25 cellular contexts compared by ENCODE assay signal in the genomic region with DNA sequence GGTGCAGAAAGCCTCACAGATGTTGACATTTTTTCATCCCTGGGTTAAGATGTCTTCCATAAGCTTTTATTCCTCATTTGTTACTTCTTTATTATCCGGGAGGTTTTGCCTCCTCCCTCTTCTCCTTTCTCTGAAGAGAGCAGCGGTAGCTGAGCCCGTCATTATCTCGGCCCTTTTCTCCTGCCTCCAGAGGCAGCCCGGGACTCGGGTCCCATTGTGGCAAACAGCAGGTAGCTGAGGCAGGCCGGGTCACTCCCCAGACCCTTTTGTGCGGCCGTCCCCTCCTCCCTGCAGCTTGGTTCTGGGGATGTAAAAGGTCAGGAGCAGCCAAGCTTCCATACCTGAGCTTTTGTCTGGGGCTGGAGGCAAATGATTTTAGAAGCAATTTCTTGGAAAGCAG.
A peak's percentile ranks its signal among the peaks of the same experiment; 100 is the strongest.
DNase-seq lines count a peak whose midpoint lies in the region; FAIRE-seq and TF ChIP-seq lines count a peak whose summit lies in the region.
"Had no signal": no experiment of that assay in that cellular context is flagged by ENCODE, and none has a peak within 500 bp of the region (broad histone marks: within the 10 kb centered on the region; RNA-seq: fewer than 3 reads in every experiment).

No MANE protein-coding gene starts in this region.

- peak overlapping the region; percentile 73; the same call in 1 of the 2 replicates for H3K14ac ChIP-seq in H9 (ENCODE audit: insufficient read depth, low read length)

- no peak overlapping the region for H3K4ac ChIP-seq in H9 (ENCODE audit: low read depth, low read length)

- peaks cover 15% of the 10 kb centered on the region; the same call in 1 of the 2 replicates for H3K4me1 ChIP-seq in H9 (ENCODE audit: insufficient read depth, low read length)
- H3K4me1 ChIP-seq in neuron (ENCODE audit: insufficient read depth, low read length) = peaks cover 36% of the 10 kb centered on the region
- no peaks in the 10 kb centered on the region for H3K4me1 ChIP-seq in small intestine (ENCODE audit: control insufficient read depth in 2 of 2, insufficient read depth in 1 of 2, low read depth in 1 of 2, low read length in 1 of 2)

- H2BK20ac ChIP-seq in H9 (ENCODE audit: low read depth, low read length, poor library complexity, severe bottlenecking) = no peak overlapping the region

- no peaks in the 10 kb centered on the region for H3K79me2 ChIP-seq in H9 (ENCODE audit: insufficient read depth, low read length)

- H3K23ac ChIP-seq in H9 (ENCODE audit: insufficient read length, low read depth, low read length) = no peak overlapping the region

- no peak for FAIRE-seq in small intestine (lab: Jason Lieb, UNC)
- FAIRE-seq: D721Med, frontal cortex had no signal

- no peak overlapping the region for H3K4me3 Mint-ChIP-seq in H9
- H3K4me3 Mint-ChIP-seq in glutamatergic neuron (ENCODE audit: unreplicated experiment) = no peak overlapping the region
- H3K4me3 Mint-ChIP-seq: CD14-positive monocyte; effector memory CD8-positive, alpha-beta T cell; memory B cell; naive thymus-derived CD4-positive, alpha-beta T cell; T-helper 2 cell treated with Interferon-gamma antibody and Interleukin-4, amounts not matched to agents 5 μg/mL and 100 μg/mL, for 36 hours had no signal

- TF ChIP-seq CTCF in H9 (conservative IDR thresholded peaks at IDR 0.05) (no peak), glutamatergic neuron (IDR thresholded peaks at IDR 0.05; ENCODE audit: partially characterized antibody, unreplicated experiment) (no peak)

- H2AFZ ChIP-seq in H9 (ENCODE audit: low read length) = no peak overlapping the region
- no peak overlapping the region for H2AFZ ChIP-seq in neuron (ENCODE audit: low read depth, low read length)
- H2AFZ ChIP-seq: GM23248 had no signal

- no peak overlapping the region for H4K91ac ChIP-seq in H9 (ENCODE audit: insufficient read length, low read depth, low read length)

- peak overlapping the region; percentile 62 for H3K18ac ChIP-seq in H9 (ENCODE audit: insufficient read length, low read depth, low read length)

- WGBS in H9 (ENCODE audit: extremely low coverage, insufficient read length, low lambda C conversion rate) = no CpG with 5 or more reads among the region's 9 CpGs
- 84 to 85% (median 84%) methylated on average over 9 of the region's 9 CpGs for WGBS in small intestine, 3 donors

- peaks cover 15% of the 10 kb centered on the region for H3K27me3 Mint-ChIP-seq in H9 (ENCODE audit: low read depth)
- H3K27me3 Mint-ChIP-seq in glutamatergic neuron (ENCODE audit: unreplicated experiment) = peaks cover 3% of the 10 kb centered on the region

- H3K9me3 Mint-ChIP-seq in H9 = peaks cover 7 to 9% of the 10 kb centered on the region in 2 experiments
- H3K9me3 Mint-ChIP-seq in glutamatergic neuron (ENCODE audit: unreplicated experiment) = no peaks in the 10 kb centered on the region
- H3K9me3 Mint-ChIP-seq: effector memory CD8-positive, alpha-beta T cell had no signal

- no peaks in the 10 kb centered on the region for H3K79me1 ChIP-seq in H9 (ENCODE audit: insufficient read depth, low read depth, low read length, poor library complexity, severe bottlenecking)

- no peak overlapping the region for H2BK5ac ChIP-seq in H9 (ENCODE audit: insufficient read length, low read length)

- peaks cover 7 to 10% of the 10 kb centered on the region in 2 experiments; a peak in 3 of 4 replicates for H3K4me1 Mint-ChIP-seq in H9
- H3K4me1 Mint-ChIP-seq in glutamatergic neuron (ENCODE audit: low read depth, unreplicated experiment) = no peaks in the 10 kb centered on the region
- H3K4me1 Mint-ChIP-seq: CD14-positive monocyte, memory B cell had no signal

- no peak overlapping the region for H3K9ac ChIP-seq in H9 (ENCODE audit: extremely low read depth, insufficient read length, low read length)
- H3K9ac ChIP-seq: GM23248 had no signal

- no peak overlapping the region for H4K5ac ChIP-seq in H9 (ENCODE audit: insufficient read length, low read depth, low read length)

- H3K23me2 ChIP-seq in H9 (ENCODE audit: insufficient read length, low read depth, low read length, poor library complexity, severe bottlenecking) = peaks cover 5% of the 10 kb centered on the region

- H4K20me1 ChIP-seq in H9 (ENCODE audit: control insufficient read depth, insufficient read depth, insufficient read length) = no peaks in the 10 kb centered on the region

- DNase-seq in H9 = peak; percentile 84
- DNase-seq in NCI-H2227 treated with DMSO at 0.1 percent for 48 hours (lab: John Stamatoyannopoulos, UW) = peak; percentile 76
- DNase-seq in glutamatergic neuron = peak; percentile 29
- DNase-seq in OCI-M2 (lab: John Stamatoyannopoulos, UW; ENCODE audit: unreplicated experiment) = no peak
- no peak for DNase-seq in small intestine
- no peak for DNase-seq in MV-4-11 (lab: John Stamatoyannopoulos, UW)
- DNase-seq: activated gamma-delta T cell treated with Interleukin-2 at 50 U/mL for 16 hours; activated T-cell treated with anti-CD3 and anti-CD28 coated beads for 4 hours; brain microvascular endothelial cell; effector memory CD8-positive, alpha-beta T cell; EL; GM23248; left colon; naive thymus-derived CD4-positive, alpha-beta T cell; NCI-H1105; NCI-H2107; NCI-H524 treated with DMSO at 0.1 percent for 48 hours had no signal

- H3K9me3 ChIP-seq in H9 (ENCODE audit: control insufficient read depth, low read depth, low read length) (no peaks in the 10 kb centered on the region), neuron (ENCODE audit: low read length) (no peaks in the 10 kb centered on the region), small intestine (ENCODE audit: control insufficient read depth, low read depth) (no peaks in the 10 kb centered on the region)
- H3K9me3 ChIP-seq: esophagus muscularis mucosa had no signal

- H4K8ac ChIP-seq in H9 (replicated peaks; ENCODE audit: insufficient read length, low read depth, low read length) = no peak overlapping the region

- no peak overlapping the region for H2BK15ac ChIP-seq in H9 (ENCODE audit: low read depth, low read length)

- no peak overlapping the region for H2BK120ac ChIP-seq in H9 (ENCODE audit: low read depth, low read length, poor library complexity, severe bottlenecking)

- H3T11ph ChIP-seq in H9 (ENCODE audit: low read length) = no peak overlapping the region

- no peaks in the 10 kb centered on the region for H3K36me3 ChIP-seq in neuron (ENCODE audit: insufficient read depth, low read length)
- H3K36me3 ChIP-seq in small intestine (ENCODE audit: control insufficient read depth in 2 of 2, insufficient read depth in 2 of 2, low read length in 2 of 2) = no peaks in the 10 kb centered on the region
- H3K36me3 ChIP-seq: brain microvascular endothelial cell, esophagus muscularis mucosa had no signal

- H2AK5ac ChIP-seq in H9 (ENCODE audit: insufficient read length, low read length) = no peak overlapping the region

- H3K27me3 ChIP-seq in H9 (ENCODE audit: insufficient read depth, low read length) (no peaks in the 10 kb centered on the region), neuron (ENCODE audit: insufficient read depth, low read length) (no peaks in the 10 kb centered on the region), small intestine (ENCODE audit: control insufficient read depth in 2 of 2, insufficient read depth in 2 of 2, low read length in 2 of 2) (no peaks in the 10 kb centered on the region)
- H3K27me3 ChIP-seq: esophagus muscularis mucosa had no signal

- no peak overlapping the region for H2BK12ac ChIP-seq in H9 (ENCODE audit: insufficient read length, low read depth, low read length)

- H3K27ac ChIP-seq in H9 (ENCODE audit: insufficient read length, low read depth, low read length) (no peak overlapping the region), small intestine (ENCODE audit: low read depth in 1 of 2, low read length in 1 of 2) (no peak overlapping the region)
- H3K27ac ChIP-seq: brain microvascular endothelial cell, esophagus muscularis mucosa, GM23248, VCaP had no signal

- no peak overlapping the region for H3K56ac ChIP-seq in H9 (ENCODE audit: insufficient read length, low read depth, low read length)

- H3K4me3 ChIP-seq in neuron (ENCODE audit: low read length) (peak overlapping the region; percentile 5), small intestine (ENCODE audit: low read depth in 1 of 2, low read length in 2 of 2) (no peak overlapping the region)
- H3K4me3 ChIP-seq: esophagus muscularis mucosa, GM23248 had no signal

- peak overlapping the region; percentile 46 for H3K4me2 ChIP-seq in H9 (ENCODE audit: insufficient read depth, insufficient read length, low read length)

- H3K27ac Mint-ChIP-seq in H9 = no peak overlapping the region
- no peak overlapping the region for H3K27ac Mint-ChIP-seq in glutamatergic neuron (ENCODE audit: unreplicated experiment)
- H3K27ac Mint-ChIP-seq: CD14-positive monocyte; effector memory CD8-positive, alpha-beta T cell; memory B cell; naive thymus-derived CD4-positive, alpha-beta T cell; T-helper 2 cell treated with Interferon-gamma antibody and Interleukin-4, amounts not matched to agents 5 μg/mL and 100 μg/mL, for 36 hours had no signal

- H3K36me3 Mint-ChIP-seq in H9 (ENCODE audit: insufficient read depth in 1 of 3, low read depth in 3 of 3) = peaks cover 0 to 12% (median 2%) of the 10 kb centered on the region in 3 experiments; a peak in 5 of 7 replicates
- H3K36me3 Mint-ChIP-seq in glutamatergic neuron (ENCODE audit: unreplicated experiment) = peaks cover 5% of the 10 kb centered on the region
- H3K36me3 Mint-ChIP-seq: CD14-positive monocyte had no signal

Comparison
In these comparisons a context has a peak if more than half of its experiments do, and no peak if none do; other contexts are left out.
1. DNase-seq: peak in H9 (single experiment), NCI-H2227 treated with DMSO at 0.1 percent for 48 hours (single experiment) and glutamatergic neuron (single experiment); none in OCI-M2 (single experiment), small intestine (single experiment) and MV-4-11 (single experiment).